Comparison of ENCODE assay signal across 16 cellular contexts in genomic region chr6:139939189-139939979, GRCh38.
DNase-seq lines count a peak whose midpoint lies in the region; ATAC-seq, FAIRE-seq and TF ChIP-seq lines count a peak whose summit lies in the region.
"Had no signal": no experiment of that assay in that cellular context is flagged by ENCODE, and none has a peak within 500 bp of the region (broad histone marks: within the 10 kb centered on the region; RNA-seq: fewer than 3 reads in every experiment).

No MANE protein-coding gene starts in this region.

- CTCF ChIA-PET in GM12878 (lab: Yijun Ruan, JAX), result interaction anchor here (0.5 to 2.1 kb wide), 6 partner anchors 10 to 570 kb away, joined by 3 to 5 read pairs (median 4); no protein-coding TSS in a partner anchor

- TF ChIP-seq CTCF in GM12878 (IDR thresholded peaks at IDR 0.05 in 2 of 3, conservative IDR thresholded peaks at IDR 0.05 in 1 of 3; ENCODE audit: control insufficient read depth in 2 of 3, extremely low read depth in 1 of 3, insufficient read depth in 1 of 3, low read depth in 3 of 3, low read length in 3 of 3), result no peak

- H3K79me2 ChIP-seq in GM12878 (ENCODE audit: control insufficient read depth, insufficient read depth, low read length), result no peaks in the 10 kb centered on the region

- POLR2A ChIA-PET in GM12878 (lab: Charles Lee), result interaction anchor here (0.6 to 1.6 kb wide), 3 partner anchors 9 to 565 kb away, joined by 3 to 7 read pairs (median 4); partner anchors contain the start of gene CITED2

- SMC1A ChIA-PET in GM12878 (lab: Charles Lee; ENCODE audit: uncharacterized antibody, unreplicated experiment), result interaction anchor here (0.7 to 3.1 kb wide), 21 partner anchors 10 to 720 kb away, joined by 3 to 20 read pairs (median 4); partner anchors contain the start of gene CITED2

- ATAC-seq in HG03342 (IDR thresholded peaks at IDR 0.05; ENCODE audit: unreplicated experiment), result peak; percentile 60
- peak; percentile 68 for ATAC-seq in GM12878
- ATAC-seq: psoas muscle had no signal

- no peak overlapping the region for H3K4me2 ChIP-seq in GM12878 (ENCODE audit: control insufficient read depth, insufficient read depth)

- H3K4me1 ChIP-seq in GM12878 (ENCODE audit: control insufficient read depth, insufficient read depth, low read length), result peaks cover 6% of the 10 kb centered on the region; the same call in 1 of the 2 replicates
- H3K4me1 ChIP-seq in neuron (ENCODE audit: insufficient read depth, low read length), result peaks cover 44% of the 10 kb centered on the region
- H3K4me1 ChIP-seq: psoas muscle had no signal

- no peaks in the 10 kb centered on the region for H4K20me1 ChIP-seq in GM12878 (ENCODE audit: control insufficient read depth, insufficient read depth)

- H3K4me3 ChIP-seq in GM12878 (no peak overlapping the region), neuron (ENCODE audit: low read length) (no peak overlapping the region)
- H3K4me3 ChIP-seq: dorsolateral prefrontal cortex, psoas muscle, thoracic aorta had no signal

- H3K9me3 ChIP-seq in GM12878 (replicated peaks; ENCODE audit: control insufficient read depth, insufficient read depth, low read length), result no peaks in the 10 kb centered on the region; the same call in 2 of the 3 replicates
- H3K9me3 ChIP-seq in neuron (ENCODE audit: low read length), result no peaks in the 10 kb centered on the region
- H3K9me3 ChIP-seq: psoas muscle, thoracic aorta had no signal

- intact Hi-C loops in GM12878 (cut with micrococcal nuclease; ENCODE audit: unreplicated experiment), result no loop called here

- no peaks in the 10 kb centered on the region for H3K36me3 ChIP-seq in GM12878 (ENCODE audit: control insufficient read depth in 2 of 2, insufficient read depth in 2 of 2, low read length in 1 of 2)
- no peaks in the 10 kb centered on the region for H3K36me3 ChIP-seq in neuron (ENCODE audit: insufficient read depth, low read length)
- H3K36me3 ChIP-seq: thoracic aorta had no signal

- H3K27ac ChIP-seq in GM12878 (ENCODE audit: control insufficient read depth, insufficient read depth), result no peak overlapping the region
- H3K27ac ChIP-seq: dorsolateral prefrontal cortex, psoas muscle, thoracic aorta had no signal

- no peak for FAIRE-seq in GM12878 (lab: Jason Lieb, UNC)

- no peak for TF ChIP-seq RAD21 in GM12878 (IDR thresholded peaks at IDR 0.05; ENCODE audit: insufficient read depth, low read depth, low read length)

- H2AFZ ChIP-seq in GM12878 (ENCODE audit: control insufficient read depth, low read depth, low read length) (no peak overlapping the region), neuron (ENCODE audit: low read depth, low read length) (peak overlapping the region; percentile 97)

- no peak for TF ChIP-seq POLR2A in GM12878 (IDR thresholded peaks at IDR 0.05; ENCODE audit: low read depth, low read length)

- TF ChIP-seq EP300 in GM12878 (IDR thresholded peaks at IDR 0.05; ENCODE audit: borderline replicate concordance in 1 of 2, control insufficient read depth in 1 of 2, low read depth in 2 of 2, low read length in 2 of 2), result no peak

- in situ Hi-C loops in GM12878 (cut with MboI), result no loop called here

- no TSS peak for BruUV-seq in GM12878 (replicated peaks; lab: Mats Ljungman, UMichigan)

- DNase-seq in NCI-H1105 (lab: John Stamatoyannopoulos, UW) (peak; percentile 10), NCI-H1105 treated with DMSO at 0.1 percent for 48 hours (lab: John Stamatoyannopoulos, UW) (no peak), GM12878 (ENCODE audit: low read depth, low spot score) (no peak), SKM-1 (lab: John Stamatoyannopoulos, UW; ENCODE audit: unreplicated experiment) (no peak)
- DNase-seq in stimulated activated naive CD4-positive, alpha-beta T cell (lab: John Stamatoyannopoulos, UW), result no peak
- DNase-seq in activated CD4-positive, CD25-positive, alpha-beta regulatory T cell treated with anti-CD3 and anti-CD28 coated beads, Interleukin-2, amount 50 U/mL, for 72 hours, result no peak
- DNase-seq: activated CD4-positive, alpha-beta memory T cell treated with anti-CD3 and anti-CD28 coated beads for 36 hours; dorsolateral prefrontal cortex; islet precursor cell; NCI-H446 treated with DMSO at 0.1 percent for 48 hours; psoas muscle; RPMI8226; T1000 had no signal

- WGBS in GM12878 (ENCODE audit: insufficient coverage, insufficient replicate concordance, low lambda C conversion rate, missing lambda C conversion rate), result 53% methylated on average over 2 of the region's 2 CpGs

- RAD21 ChIA-PET in GM12878 (lab: Charles Lee; ENCODE audit: unreplicated experiment), result interaction anchor here (0.6 to 1.6 kb wide), 7 partner anchors 10 to 982 kb away, joined by 3 to 7 read pairs (median 3); partner anchors contain the start of gene CITED2

- no peaks in the 10 kb centered on the region for H3K27me3 ChIP-seq in GM12878 (replicated peaks in 1 of 2; ENCODE audit: control insufficient read depth in 2 of 2, insufficient read depth in 2 of 2, low read length in 1 of 2)
- no peaks in the 10 kb centered on the region for H3K27me3 ChIP-seq in neuron (ENCODE audit: insufficient read depth, low read length)
- H3K27me3 ChIP-seq: dorsolateral prefrontal cortex had no signal

- H3K9ac ChIP-seq in GM12878 (ENCODE audit: control insufficient read depth, insufficient read depth, low read length), result no peak overlapping the region

TF ChIP-seq in GM12878, 131 proteins besides CTCF, POLR2A, EP300 and RAD21:
- TF ChIP-seq BMI1 (IDR thresholded peaks at IDR 0.05; ENCODE audit: borderline replicate concordance) (peak; percentile 82), YY1 (IDR thresholded peaks at IDR 0.05; ENCODE audit: low read depth, low read length) (0 out of 2 replicates have a peak, but pooled peaks have one; percentile 38), ZNF274 (IDR thresholded peaks at IDR 0.05; ENCODE audit: insufficient read depth, insufficient read length) (no peak)
